In the genomic region with DNA sequence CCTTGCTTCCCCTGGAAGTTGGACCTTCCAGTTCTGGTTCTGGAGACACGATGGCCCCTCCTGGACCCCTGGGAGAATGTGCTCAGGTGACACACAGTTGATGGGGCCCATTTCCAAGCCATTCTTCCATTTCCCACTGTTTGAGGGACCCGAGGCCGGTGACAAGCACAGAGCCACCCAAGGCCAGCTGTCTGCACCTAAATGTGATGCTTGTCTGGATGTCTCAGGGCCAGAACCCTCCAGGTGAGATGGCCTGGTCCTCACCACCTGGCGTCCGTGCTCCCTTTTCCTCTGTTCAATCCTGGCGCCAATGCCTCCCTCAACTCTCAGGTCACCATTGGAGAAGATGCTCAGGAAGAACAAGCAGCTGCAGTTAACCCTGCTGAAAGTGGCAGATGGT, we compare ENCODE assay signal across 21 cellular contexts. TPM values are rescaled to one million over a fixed set of nuclear protein-coding genes. Genes with fewer than 3 reads are reported as not detected.
"Had no signal": no experiment of that assay in that cellular context is flagged by ENCODE, and none has a peak within 500 bp of the region (broad histone marks: within the 10 kb centered on the region; RNA-seq: fewer than 3 reads in every experiment).

No MANE protein-coding gene starts in this region.

RNA-seq across cellular contexts. Expression of a gene that starts 33.9 kb away (rescaled TPM):
- total RNA-seq: cerebellum, colonic mucosa, dermis microvascular lymphatic vessel endothelial cell, endodermal cell, epithelial cell of proximal tubule, esophagus squamous epithelium, gastrocnemius medialis, glomerular endothelial cell, heart right ventricle, kidney epithelial cell, left cardiac atrium, left lung, left ventricle myocardium superior, lower leg skin, lower lobe of right lung, lung microvascular endothelial cell, mesothelial cell of epicardium, mucosa of descending colon, myocyte had no signal
- polyA plus RNA-seq: esophagus, heart right ventricle, keratinocyte had no signal
